In the genomic region with DNA sequence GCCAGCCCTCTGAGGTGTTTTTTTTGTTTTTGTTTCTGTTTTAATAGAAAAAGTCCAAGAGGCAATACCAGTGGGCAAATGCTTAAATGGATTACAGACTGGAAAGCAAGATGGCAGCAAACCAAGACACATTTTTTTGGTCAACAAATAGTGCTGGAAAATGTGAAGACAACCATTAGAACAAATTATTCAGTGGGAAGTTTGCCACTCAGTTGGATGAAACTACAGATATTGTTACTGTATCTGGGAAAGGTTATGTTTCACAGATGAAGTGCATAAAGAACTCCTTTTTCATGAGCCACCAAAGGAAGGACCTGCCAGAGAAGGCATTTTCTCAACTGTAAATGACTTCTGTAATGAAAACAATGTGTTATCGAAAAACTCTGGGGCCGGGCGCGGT, we compare ENCODE assay signal across 20 cellular contexts.
"Had no signal": no experiment of that assay in that cellular context is flagged by ENCODE, and none has a peak within 500 bp of the region (broad histone marks: within the 10 kb centered on the region; RNA-seq: fewer than 3 reads in every experiment).

No MANE protein-coding gene starts in this region.

- H3K4me3 ChIP-seq: hepatocyte, left ventricle myocardium inferior, lower lobe of right lung, neural progenitor cell, ovary, right atrium auricular region, sigmoid colon, skin epidermis, suprapubic skin, thyroid gland had no signal

- H3K79me2 ChIP-seq: hepatocyte had no signal

- H3K9ac ChIP-seq: neural progenitor cell had no signal

- H3K9me3 ChIP-seq: left ventricle myocardium inferior, lower lobe of right lung, ovary, right atrium auricular region, sigmoid colon, suprapubic skin, thyroid gland had no signal

- H3K4me1 ChIP-seq: left ventricle myocardium inferior, lower lobe of right lung, neural progenitor cell, right atrium auricular region, sigmoid colon, suprapubic skin, thyroid gland had no signal

- H3K36me3 ChIP-seq: left ventricle myocardium inferior, lower lobe of right lung, neural progenitor cell, ovary, right atrium auricular region, sigmoid colon, suprapubic skin, thyroid gland had no signal

- H2AFZ ChIP-seq: hepatocyte, neural progenitor cell had no signal

- DNase-seq: effector CD4-positive, alpha-beta T cell; foreskin melanocyte; head of caudate nucleus; kidney; left cardiac atrium; left ventricle myocardium inferior; lower lobe of right lung; midbrain; nucleus accumbens; ovary; sigmoid colon; stimulated activated CD4-positive, alpha-beta T cell treated with anti-CD3 and anti-CD28 coated beads, Interleukin-12 subunit alpha, Interleukin-12 subunit beta, amount 100 ng/mL, for 4 hours; stimulated activated CD4-positive, alpha-beta T cell treated with anti-CD3 and anti-CD28 coated beads, Interleukin-2, amount 100 ng/mL, for 48 hours; stimulated activated naive CD8-positive, alpha-beta T cell treated with anti-CD3 and anti-CD28 coated beads, Interleukin-15, Interleukin-2, amounts not matched to agents 100 U/mL and 50 U/mL, for 24 hours; thyroid gland had no signal

- H3K4me2 ChIP-seq: hepatocyte, neural progenitor cell had no signal

- H3K27me3 ChIP-seq: hepatocyte, neural progenitor cell, ovary, right atrium auricular region, sigmoid colon, suprapubic skin, thyroid gland had no signal

- H3K27ac ChIP-seq: hepatocyte, left ventricle myocardium inferior, lower lobe of right lung, neural progenitor cell, ovary, right atrium auricular region, sigmoid colon, skin epidermis, suprapubic skin, thyroid gland had no signal
